ENCODE assay signal across 8 cellular contexts in the genomic region with DNA sequence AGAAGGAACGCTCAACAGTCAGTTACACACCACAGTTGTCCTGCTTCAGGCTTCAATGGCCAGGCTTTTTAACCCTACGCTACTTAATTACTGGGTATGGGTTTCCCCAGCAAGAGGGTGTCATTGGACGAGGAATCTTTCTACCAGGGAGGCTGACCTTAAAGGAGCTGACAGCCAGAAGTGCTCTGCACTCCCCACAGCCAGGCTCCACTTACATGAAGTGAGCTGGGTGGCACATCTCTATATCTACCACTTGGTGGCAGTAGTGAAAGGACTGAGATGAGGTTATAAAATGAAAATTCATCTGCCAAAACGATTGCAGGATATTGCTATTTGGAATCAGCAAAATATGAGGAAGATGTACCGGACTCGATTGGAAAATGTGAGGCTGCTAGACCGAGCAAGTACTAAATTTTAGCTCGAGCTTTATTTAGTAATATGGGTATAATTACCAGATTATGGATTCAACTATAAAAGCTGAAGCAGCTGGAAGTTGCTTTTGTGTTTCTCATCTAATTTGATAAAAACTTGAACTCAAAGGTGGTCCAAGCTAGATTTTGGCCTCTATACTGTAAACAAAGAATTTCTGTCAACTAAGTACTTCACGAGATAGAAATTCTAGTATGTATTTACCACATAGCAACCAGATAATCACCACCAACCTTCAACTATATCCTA. TPM values are rescaled to one million over a fixed set of nuclear protein-coding genes. Genes with fewer than 3 reads are reported as not detected.
A peak's percentile ranks its signal among the peaks of the same experiment; 100 is the strongest.
DNase-seq lines count a peak whose midpoint lies in the region; ATAC-seq and TF ChIP-seq lines count a peak whose summit lies in the region.

No MANE protein-coding gene starts in this region.

- H3K27ac ChIP-seq in SK-N-SH (ENCODE audit: low read depth in 2 of 2, low read length in 1 of 2), result no peak overlapping the region

- peak; percentile 88 for ATAC-seq in GM21825 (IDR thresholded peaks at IDR 0.05; ENCODE audit: unreplicated experiment)

- no peaks in the 10 kb centered on the region for H4K20me1 ChIP-seq in SK-N-SH (ENCODE audit: insufficient read depth)

- no peaks in the 10 kb centered on the region for H3K9me2 ChIP-seq in SK-N-SH

- WGBS in SK-N-SH (ENCODE audit: low lambda C conversion rate), result 14% methylated on average over 9 of the region's 9 CpGs

- peak; percentile 54 for DNase-seq in activated CD8-positive, alpha-beta memory T cell treated with anti-CD3 and anti-CD28 coated beads for 24 hours
- DNase-seq in activated CD8-positive, alpha-beta memory T cell treated with anti-CD3 and anti-CD28 coated beads, Interleukin-2, amount 50 U/mL, for 4 hours, result no peak
- peak; percentile 39 for DNase-seq in Jurkat, Clone E6-1 (ENCODE audit: low read depth, low spot score)
- peak; percentile 30 for DNase-seq in SK-N-SH
- DNase-seq in chondrocyte (ENCODE audit: low spot score), result no peak
- DNase-seq in left kidney (ENCODE audit: low read depth, low spot score), result peak; percentile 71
- peak; percentile 5 for DNase-seq in stimulated activated naive CD4-positive, alpha-beta T cell treated with Interleukin-2 at 50 U/mL for 16 hours (lab: John Stamatoyannopoulos, UW)

- H3K36me3 ChIP-seq in SK-N-SH (replicated peaks in 1 of 2; ENCODE audit: control insufficient read depth in 1 of 2, insufficient read depth in 2 of 2, low read length in 1 of 2), result no peaks in the 10 kb centered on the region

- CTCF ChIA-PET in SK-N-SH (lab: Yijun Ruan, JAX), result interaction anchor here (0.6 to 7.5 kb wide), 35 partner anchors 9 to 331 kb away, joined by 3 to 263 read pairs (median 4); a partner anchor contains a TSS

- no peaks in the 10 kb centered on the region for H3K27me3 ChIP-seq in SK-N-SH (ENCODE audit: insufficient read depth)

- POLR2A ChIA-PET in SK-N-SH (lab: Yijun Ruan, JAX), result no interaction called here

- no peak overlapping the region for H3K4me3 Mint-ChIP-seq in chondrocyte (ENCODE audit: unreplicated experiment)

- H3K4me1 ChIP-seq in SK-N-SH (ENCODE audit: control insufficient read depth in 1 of 2, insufficient read depth in 2 of 2, low read depth in 1 of 2, low read length in 1 of 2), result peaks cover 0 to 11% of the 10 kb centered on the region in 2 experiments; a peak in 1 of 4 replicates

- H3K9me3 Mint-ChIP-seq in chondrocyte (ENCODE audit: low read depth), result peaks cover 9% of the 10 kb centered on the region

- peak; percentile 73 for TF ChIP-seq RAD21 in SK-N-SH (IDR thresholded peaks at IDR 0.05; ENCODE audit: low read length)

- H3K4me2 ChIP-seq in SK-N-SH, result no peak overlapping the region

- H3K79me2 ChIP-seq in SK-N-SH (ENCODE audit: insufficient read depth), result no peaks in the 10 kb centered on the region

- no peak overlapping the region for H3K27ac Mint-ChIP-seq in chondrocyte (ENCODE audit: unreplicated experiment)

- no peak for TF ChIP-seq EP300 in SK-N-SH (IDR thresholded peaks at IDR 0.05; ENCODE audit: borderline replicate concordance in 1 of 2, low read depth in 1 of 2, low read length in 1 of 2)

- no peak overlapping the region for H3K4me3 ChIP-seq in Jurkat, Clone E6-1 (ENCODE audit: low read length)
- H3K4me3 ChIP-seq in SK-N-SH (ENCODE audit: low read depth in 2 of 2, low read length in 1 of 2), result no peak overlapping the region; a peak in 1 of 4 replicates

- TF ChIP-seq CTCF in SK-N-SH (IDR thresholded peaks at IDR 0.05) (peak; percentile 85), chondrocyte (IDR thresholded peaks at IDR 0.05) (peak; percentile 90)

- H3F3A ChIP-seq in SK-N-SH (replicated peaks; ENCODE audit: insufficient read depth), result peaks cover 28% of the 10 kb centered on the region

- 0 out of 2 replicates have a peak overlapping the region, but pooled peaks have one; percentile 19 for H2AFZ ChIP-seq in SK-N-SH (ENCODE audit: low read depth)

- no peaks in the 10 kb centered on the region for H3K27me3 Mint-ChIP-seq in chondrocyte (ENCODE audit: low read depth)

- H3K9ac ChIP-seq in SK-N-SH, result no peak overlapping the region

- H3K4me1 Mint-ChIP-seq in chondrocyte (ENCODE audit: low read depth), result peaks cover 34% of the 10 kb centered on the region

- no peaks in the 10 kb centered on the region for H3K9me3 ChIP-seq in SK-N-SH

- peaks cover 3% of the 10 kb centered on the region for H3K36me3 Mint-ChIP-seq in chondrocyte (ENCODE audit: low read depth)

TF ChIP-seq in SK-N-SH, 30 proteins besides CTCF, POLR2A, EP300 and RAD21:
- TF ChIP-seq, protein P1, sequence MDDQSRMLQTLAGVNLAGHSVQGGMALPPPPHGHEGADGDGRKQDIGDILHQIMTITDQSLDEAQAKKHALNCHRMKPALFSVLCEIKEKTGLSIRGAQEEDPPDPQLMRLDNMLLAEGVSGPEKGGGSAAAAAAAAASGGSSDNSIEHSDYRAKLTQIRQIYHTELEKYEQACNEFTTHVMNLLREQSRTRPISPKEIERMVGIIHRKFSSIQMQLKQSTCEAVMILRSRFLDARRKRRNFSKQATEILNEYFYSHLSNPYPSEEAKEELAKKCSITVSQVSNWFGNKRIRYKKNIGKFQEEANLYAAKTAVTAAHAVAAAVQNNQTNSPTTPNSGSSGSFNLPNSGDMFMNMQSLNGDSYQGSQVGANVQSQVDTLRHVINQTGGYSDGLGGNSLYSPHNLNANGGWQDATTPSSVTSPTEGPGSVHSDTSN (IDR thresholded peaks at IDR 0.05), result no peak
- TF ChIP-seq FOXJ3 (CRISPR knock-in tag; IDR thresholded peaks at IDR 0.05), result no peak
- TF ChIP-seq, protein P2, sequence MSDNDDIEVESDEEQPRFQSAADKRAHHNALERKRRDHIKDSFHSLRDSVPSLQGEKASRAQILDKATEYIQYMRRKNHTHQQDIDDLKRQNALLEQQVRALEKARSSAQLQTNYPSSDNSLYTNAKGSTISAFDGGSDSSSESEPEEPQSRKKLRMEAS (IDR thresholded peaks at IDR 0.05; ENCODE audit: low read depth), result no peak
- TF ChIP-seq SMC3 (IDR thresholded peaks at IDR 0.05; ENCODE audit: low read depth, low read length), result peak; percentile 83
- TF ChIP-seq RXRA (IDR thresholded peaks at IDR 0.05; ENCODE audit: borderline replicate concordance, low read depth), result no peak
- no peak for TF ChIP-seq TAF1 (IDR thresholded peaks at IDR 0.05; ENCODE audit: borderline replicate concordance, low read depth, low read length)

RNA-seq across cellular contexts. Expression of a gene that starts 54.0 kb away (rescaled TPM):
- 0.70 TPM for polyA plus RNA-seq in Jurkat, Clone E6-1 (2012; ENCODE audit: insufficient read depth, insufficient read length)
- polyA plus RNA-seq in SK-N-SH (2012; rRNA removed), result 1.4 and 2.1 TPM in 2 replicates
- 1.6 and 1.7 TPM in 2 replicates for polyA plus RNA-seq in SK-N-SH (2012; cell fraction: cytosol; rRNA removed)
- 2.3 and 5.3 TPM in 2 replicates for polyA plus RNA-seq in SK-N-SH (2012; cell fraction: nucleus; rRNA removed)
- 3.8 to 18.0 TPM (median 4.1 TPM) in 3 replicates for total RNA-seq in chondrocyte

RNA-seq across cellular contexts. Expression of a gene that starts 55.5 kb away (rescaled TPM):
- not detected for polyA plus RNA-seq in Jurkat, Clone E6-1 (2012; ENCODE audit: insufficient read depth, insufficient read length)
- not detected in 2 replicates for polyA plus RNA-seq in SK-N-SH (2012; rRNA removed)
- polyA plus RNA-seq in SK-N-SH (2012; cell fraction: cytosol; rRNA removed), result not detected in 2 replicates
- not detected in 2 replicates for polyA plus RNA-seq in SK-N-SH (2012; cell fraction: nucleus; rRNA removed)
- 4.0 TPM in 1 of 3 replicates, not detected in the others for total RNA-seq in chondrocyte

Comparison
In these comparisons a context has a peak if more than half of its experiments do, and no peak if none do; other contexts are left out.
1. DNase-seq: peak in activated CD8-positive, alpha-beta memory T cell treated with anti-CD3 and anti-CD28 coated beads for 24 hours (single experiment), Jurkat, Clone E6-1 (single experiment), SK-N-SH (single experiment), left kidney (single experiment) and stimulated activated naive CD4-positive, alpha-beta T cell treated with Interleukin-2 at 50 U/mL for 16 hours (single experiment); none in activated CD8-positive, alpha-beta memory T cell treated with anti-CD3 and anti-CD28 coated beads, Interleukin-2, amount 50 U/mL, for 4 hours (single experiment) and chondrocyte (single experiment).